Comparison of ENCODE assay signal across 1 cellular context in genomic region chr15:70762469-70763119, GRCh38.
TF ChIP-seq lines count a peak whose summit lies in the region.

No MANE protein-coding gene starts in this region.

TF ChIP-seq in GM12878, 131 proteins besides CTCF, POLR2A, EP300 and RAD21 (continued from another document):
- TF ChIP-seq REST (IDR thresholded peaks at IDR 0.05; ENCODE audit: low read depth, low read length) (no peak), SMAD5 (IDR thresholded peaks at IDR 0.05; ENCODE audit: low read depth) (no peak), IKZF2 (IDR thresholded peaks at IDR 0.05) (no peak), PKNOX1 (IDR thresholded peaks at IDR 0.05) (no peak), ZBTB11 (CRISPR knock-in tag; IDR thresholded peaks at IDR 0.05) (no peak), MYB (IDR thresholded peaks at IDR 0.05; ENCODE audit: borderline replicate concordance, low read depth, low read length) (no peak)
- TF ChIP-seq, protein P1, sequence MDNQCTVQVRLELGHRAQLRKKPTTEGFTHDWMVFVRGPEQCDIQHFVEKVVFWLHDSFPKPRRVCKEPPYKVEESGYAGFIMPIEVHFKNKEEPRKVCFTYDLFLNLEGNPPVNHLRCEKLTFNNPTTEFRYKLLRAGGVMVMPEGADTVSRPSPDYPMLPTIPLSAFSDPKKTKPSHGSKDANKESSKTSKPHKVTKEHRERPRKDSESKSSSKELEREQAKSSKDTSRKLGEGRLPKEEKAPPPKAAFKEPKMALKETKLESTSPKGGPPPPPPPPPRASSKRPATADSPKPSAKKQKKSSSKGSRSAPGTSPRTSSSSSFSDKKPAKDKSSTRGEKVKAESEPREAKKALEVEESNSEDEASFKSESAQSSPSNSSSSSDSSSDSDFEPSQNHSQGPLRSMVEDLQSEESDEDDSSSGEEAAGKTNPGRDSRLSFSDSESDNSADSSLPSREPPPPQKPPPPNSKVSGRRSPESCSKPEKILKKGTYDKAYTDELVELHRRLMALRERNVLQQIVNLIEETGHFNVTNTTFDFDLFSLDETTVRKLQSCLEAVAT (IDR thresholded peaks at IDR 0.05), result no peak
- TF ChIP-seq, protein P2, sequence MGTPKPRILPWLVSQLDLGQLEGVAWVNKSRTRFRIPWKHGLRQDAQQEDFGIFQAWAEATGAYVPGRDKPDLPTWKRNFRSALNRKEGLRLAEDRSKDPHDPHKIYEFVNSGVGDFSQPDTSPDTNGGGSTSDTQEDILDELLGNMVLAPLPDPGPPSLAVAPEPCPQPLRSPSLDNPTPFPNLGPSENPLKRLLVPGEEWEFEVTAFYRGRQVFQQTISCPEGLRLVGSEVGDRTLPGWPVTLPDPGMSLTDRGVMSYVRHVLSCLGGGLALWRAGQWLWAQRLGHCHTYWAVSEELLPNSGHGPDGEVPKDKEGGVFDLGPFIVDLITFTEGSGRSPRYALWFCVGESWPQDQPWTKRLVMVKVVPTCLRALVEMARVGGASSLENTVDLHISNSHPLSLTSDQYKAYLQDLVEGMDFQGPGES (IDR thresholded peaks at IDR 0.05), result no peak
TF ChIP-seq in GM12878: peak in this region for 0.
